9 cellular contexts compared by ENCODE assay signal in genomic region chr15:92152983-92153382, GRCh38.
"Had no signal": no experiment of that assay in that cellular context is flagged by ENCODE, and none has a peak within 500 bp of the region (broad histone marks: within the 10 kb centered on the region; RNA-seq: fewer than 3 reads in every experiment).

No MANE protein-coding gene starts in this region.

- H3K4me1 ChIP-seq: HAP-1 had no signal

- H3K4me3 Mint-ChIP-seq: GM23338, H9, HFFc6 had no signal

- H3K4me3 ChIP-seq: GM23248, GM23338, HAP-1 had no signal

- H3K27ac Mint-ChIP-seq: GM23338, HFFc6 had no signal

- H3K9ac ChIP-seq: GM23248 had no signal

- H3K36me3 ChIP-seq: HAP-1 had no signal

- DNase-seq: GM23248, GOT3, H7, H9, HCEC 1CT, HFFc6 had no signal

- H2AFZ ChIP-seq: GM23248, GM23338 had no signal

- H3K27ac ChIP-seq: GM23248 had no signal

- H3K9me3 Mint-ChIP-seq: GM23338, H9, HFFc6 had no signal

- ATAC-seq: GM23338, HCT116 had no signal

- H3K4me2 ChIP-seq: GM23338 had no signal

- H3K9me3 ChIP-seq: HAP-1 had no signal
